Comparison of ENCODE assay signal across 15 cellular contexts in genomic region chr20:3740600-3741301, GRCh38. TPM values are rescaled to one million over a fixed set of nuclear protein-coding genes. Genes with fewer than 3 reads are reported as not detected.
"Had no signal": no experiment of that assay in that cellular context is flagged by ENCODE, and none has a peak within 500 bp of the region (broad histone marks: within the 10 kb centered on the region; RNA-seq: fewer than 3 reads in every experiment).

No MANE protein-coding gene starts in this region.

- H3K4me3 Mint-ChIP-seq: activated CD4-positive, alpha-beta memory T cell treated with anti-CD3 and anti-CD28 coated beads, Interleukin-2, amount 10 ng/mL, durations not matched to agents 7 days and 5 days; activated naive CD4-positive, alpha-beta T cell treated with anti-CD3 and anti-CD28 coated beads for 36 hours; activated T-helper 1 cell treated with anti-CD3 and anti-CD28 coated beads, Interleukin-12 subunit alpha, Interleukin-12 subunit beta, Interleukin-2, Interleukin-4 antibody, amounts not matched to agents 30 ng/mL and 10 ng/mL and 1 ng/mL, durations not matched to agents 14 hours and 24 hours and 36 hours; effector memory CD8-positive, alpha-beta T cell; stimulated activated naive CD8-positive, alpha-beta T cell treated with anti-CD3 and anti-CD28 coated beads, Interleukin-15, Interleukin-2, amounts not matched to agents 100 ng/mL and 50 ng/mL, for 24 hours had no signal

- DNase-seq: activated CD4-positive, alpha-beta memory T cell treated with anti-CD3 and anti-CD28 coated beads, Interleukin-2, amount 10 ng/mL, durations not matched to agents 7 days and 5 days; activated naive CD4-positive, alpha-beta T cell treated with anti-CD3 and anti-CD28 coated beads for 36 hours; effector memory CD8-positive, alpha-beta T cell; islet precursor cell; midbrain; nucleus accumbens; stimulated activated CD4-positive, alpha-beta T cell treated with anti-CD3 and anti-CD28 coated beads, Interleukin-2, amount 100 ng/mL, for 48 hours; T-helper 9 cell had no signal

- H3K9me3 Mint-ChIP-seq: activated CD4-positive, alpha-beta memory T cell treated with anti-CD3 and anti-CD28 coated beads, Interleukin-2, amount 10 ng/mL, durations not matched to agents 7 days and 5 days; activated naive CD4-positive, alpha-beta T cell treated with anti-CD3 and anti-CD28 coated beads for 36 hours; activated T-helper 1 cell treated with anti-CD3 and anti-CD28 coated beads, Interleukin-12 subunit alpha, Interleukin-12 subunit beta, Interleukin-2, Interleukin-4 antibody, amounts not matched to agents 30 ng/mL and 10 ng/mL and 1 ng/mL, durations not matched to agents 14 hours and 24 hours and 36 hours; effector memory CD8-positive, alpha-beta T cell; stimulated activated naive CD8-positive, alpha-beta T cell treated with anti-CD3 and anti-CD28 coated beads, Interleukin-15, Interleukin-2, amounts not matched to agents 100 ng/mL and 50 ng/mL, for 24 hours had no signal

- H3K36me3 ChIP-seq: cardiac muscle cell, prostate gland, thoracic aorta had no signal

- H3K27ac ChIP-seq: cardiac muscle cell, prostate gland, thoracic aorta had no signal

- ATAC-seq: effector memory CD8-positive, alpha-beta T cell had no signal

- H3K27ac Mint-ChIP-seq: activated CD4-positive, alpha-beta memory T cell treated with anti-CD3 and anti-CD28 coated beads, Interleukin-2, amount 10 ng/mL, durations not matched to agents 7 days and 5 days; activated naive CD4-positive, alpha-beta T cell treated with anti-CD3 and anti-CD28 coated beads for 36 hours; activated T-helper 1 cell treated with anti-CD3 and anti-CD28 coated beads, Interleukin-12 subunit alpha, Interleukin-12 subunit beta, Interleukin-2, Interleukin-4 antibody, amounts not matched to agents 30 ng/mL and 10 ng/mL and 1 ng/mL, durations not matched to agents 14 hours and 24 hours and 36 hours; stimulated activated naive CD8-positive, alpha-beta T cell treated with anti-CD3 and anti-CD28 coated beads, Interleukin-15, Interleukin-2, amounts not matched to agents 100 ng/mL and 50 ng/mL, for 24 hours had no signal

- H3K4me3 ChIP-seq: cardiac muscle cell, prostate gland, thoracic aorta had no signal

- H3K9me3 ChIP-seq: prostate gland, thoracic aorta had no signal

RNA-seq across cellular contexts. Expression of gene HSPA12B, which starts 8.3 kb away (rescaled TPM):
- total RNA-seq: activated naive CD4-positive, alpha-beta T cell treated with anti-CD3 and anti-CD28 coated beads for 36 hours; activated T-helper 1 cell treated with anti-CD3 and anti-CD28 coated beads, Interleukin-12 subunit alpha, Interleukin-12 subunit beta, Interleukin-2, Interleukin-4 antibody, amounts not matched to agents 30 ng/mL and 10 ng/mL and 1 ng/mL, durations not matched to agents 14 hours and 24 hours and 36 hours; fibroblast of villous mesenchyme had no signal

RNA-seq across cellular contexts. Expression of gene SIGLEC1, which starts 28.4 kb away (rescaled TPM):
- total RNA-seq: activated T-helper 1 cell treated with anti-CD3 and anti-CD28 coated beads, Interleukin-12 subunit alpha, Interleukin-12 subunit beta, Interleukin-2, Interleukin-4 antibody, amounts not matched to agents 30 ng/mL and 10 ng/mL and 1 ng/mL, durations not matched to agents 14 hours and 24 hours and 36 hours; cardiac muscle cell; fibroblast of villous mesenchyme had no signal

RNA-seq across cellular contexts. Expression of gene SPEF1, which starts 40.5 kb away (rescaled TPM):
- total RNA-seq: activated CD4-positive, alpha-beta memory T cell treated with anti-CD3 and anti-CD28 coated beads, Interleukin-2, amount 10 ng/mL, durations not matched to agents 7 days and 5 days; activated naive CD4-positive, alpha-beta T cell treated with anti-CD3 and anti-CD28 coated beads for 36 hours; activated T-helper 1 cell treated with anti-CD3 and anti-CD28 coated beads, Interleukin-12 subunit alpha, Interleukin-12 subunit beta, Interleukin-2, Interleukin-4 antibody, amounts not matched to agents 30 ng/mL and 10 ng/mL and 1 ng/mL, durations not matched to agents 14 hours and 24 hours and 36 hours; liver had no signal
